16 cellular contexts compared by ENCODE assay signal in the genomic region with DNA sequence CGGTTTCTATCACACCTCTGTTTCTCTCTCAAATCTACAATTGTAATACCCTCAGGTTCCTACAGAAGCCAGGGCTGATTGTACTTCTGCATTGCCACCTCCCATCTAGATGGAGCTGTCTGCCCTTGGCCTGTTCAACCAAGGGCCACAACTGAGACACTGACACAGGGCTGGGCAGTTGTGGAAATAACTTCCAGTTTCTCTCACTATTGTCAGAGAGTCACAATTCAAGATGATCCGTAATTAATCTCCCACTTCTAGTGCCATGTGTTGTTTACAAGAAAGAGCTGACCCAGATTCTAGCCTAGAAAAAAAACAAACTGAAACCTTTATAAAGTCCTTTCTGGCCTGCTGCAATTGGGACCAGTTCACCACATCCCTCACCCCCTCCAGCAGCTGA.
"Had no signal": no experiment of that assay in that cellular context is flagged by ENCODE, and none has a peak within 500 bp of the region (broad histone marks: within the 10 kb centered on the region; RNA-seq: fewer than 3 reads in every experiment).

No MANE protein-coding gene starts in this region.

- H3K9me3 ChIP-seq: body of pancreas, esophagus squamous epithelium, left lung, spleen, upper lobe of left lung had no signal

- H3K4me3 Mint-ChIP-seq: activated CD4-positive, alpha-beta T cell treated with anti-CD3 and anti-CD28 coated beads, Interleukin-2, amount 10 ng/mL, durations not matched to agents 24 days and 14 days; activated T-helper 17 cell treated with anti-CD3 and anti-CD28 coated beads, Interleukin-2, amount 50 U/mL, for 72 hours; stimulated activated memory B cell treated with anti-CD40 and anti-IgM and Interleukin-4, amounts not matched to agents 10 μg/mL and 1 μg/mL and 100 μg/mL, for 72 hours had no signal

- H3K4me1 ChIP-seq: body of pancreas, left lung, upper lobe of left lung had no signal

- H3K4me1 Mint-ChIP-seq: activated CD4-positive, alpha-beta T cell treated with anti-CD3 and anti-CD28 coated beads, Interleukin-2, amount 10 ng/mL, durations not matched to agents 24 days and 14 days; activated T-helper 17 cell treated with anti-CD3 and anti-CD28 coated beads, Interleukin-2, amount 50 U/mL, for 72 hours; stimulated activated memory B cell treated with anti-CD40 and anti-IgM and Interleukin-4, amounts not matched to agents 10 μg/mL and 1 μg/mL and 100 μg/mL, for 72 hours had no signal

- H3K36me3 ChIP-seq: esophagus squamous epithelium, left lung, spleen, upper lobe of left lung had no signal

- H3K9me3 Mint-ChIP-seq: activated CD4-positive, alpha-beta T cell treated with anti-CD3 and anti-CD28 coated beads, Interleukin-2, amount 10 ng/mL, durations not matched to agents 24 days and 14 days; activated T-helper 17 cell treated with anti-CD3 and anti-CD28 coated beads, Interleukin-2, amount 50 U/mL, for 72 hours had no signal

- H3K27ac ChIP-seq: body of pancreas, esophagus squamous epithelium, left lung, spleen, upper lobe of left lung had no signal

- H3K36me3 Mint-ChIP-seq: stimulated activated memory B cell treated with anti-CD40 and anti-IgM and Interleukin-4, amounts not matched to agents 10 μg/mL and 1 μg/mL and 100 μg/mL, for 72 hours had no signal

- ATAC-seq: activated T-helper 17 cell treated with anti-CD3 and anti-CD28 coated beads, Interleukin-2, amount 50 U/mL, for 72 hours; body of pancreas; left lung; SK-N-SH treated with all-trans-retinoic acid at 6 μM for 48 hours; stimulated activated memory B cell treated with anti-CD40 and anti-IgM and Interleukin-4, amounts not matched to agents 10 μg/mL and 1 μg/mL and 100 μg/mL, for 72 hours had no signal

- DNase-seq: activated CD4-positive, alpha-beta T cell treated with anti-CD3 and anti-CD28 coated beads, Interleukin-2, amount 10 ng/mL, durations not matched to agents 24 days and 14 days; activated CD8-positive, alpha-beta memory T cell treated with anti-CD3 and anti-CD28 coated beads for 24 hours; activated naive CD4-positive, alpha-beta T cell treated with anti-CD3 and anti-CD28 coated beads, Interleukin-2, amount 50 U/mL, for 16 hours; activated T-cell treated with anti-CD3 and anti-CD28 coated beads for 4 hours; body of pancreas; cerebellar nuclear complex; esophagus squamous epithelium; head of caudate nucleus; islet precursor cell; spleen; stimulated activated CD4-positive, alpha-beta T cell treated with anti-CD3 and anti-CD28 coated beads, Interleukin-1b, Interleukin-23, amount 100 ng/mL, for 48 hours had no signal

- H3K27me3 ChIP-seq: body of pancreas, esophagus squamous epithelium, left lung, upper lobe of left lung had no signal

- H3K4me3 ChIP-seq: body of pancreas, esophagus squamous epithelium, left lung, spleen, upper lobe of left lung had no signal

- H3K27ac Mint-ChIP-seq: activated CD4-positive, alpha-beta T cell treated with anti-CD3 and anti-CD28 coated beads, Interleukin-2, amount 10 ng/mL, durations not matched to agents 24 days and 14 days; activated T-helper 17 cell treated with anti-CD3 and anti-CD28 coated beads, Interleukin-2, amount 50 U/mL, for 72 hours; stimulated activated memory B cell treated with anti-CD40 and anti-IgM and Interleukin-4, amounts not matched to agents 10 μg/mL and 1 μg/mL and 100 μg/mL, for 72 hours had no signal
